In the genomic region with DNA sequence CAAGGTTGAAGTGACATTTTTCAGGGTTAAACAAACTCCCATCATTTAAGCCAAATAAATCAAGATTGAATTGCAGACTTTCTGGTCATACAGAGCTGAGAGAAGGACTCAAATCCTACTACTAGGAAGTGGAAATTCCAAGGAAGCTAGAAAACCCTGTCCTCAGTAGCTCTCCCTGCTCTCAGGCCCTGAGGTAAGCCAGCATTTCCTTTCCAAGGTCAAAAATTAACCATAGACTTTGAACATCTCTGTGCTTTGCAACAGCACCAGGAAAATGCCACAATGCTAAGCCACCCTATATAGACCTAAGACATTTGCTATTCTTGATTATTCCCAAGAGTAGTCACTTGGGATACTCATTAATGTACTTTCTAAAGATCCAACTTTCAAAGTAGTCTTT, we compare ENCODE assay signal across 29 cellular contexts. TPM values are rescaled to one million over a fixed set of nuclear protein-coding genes. Genes with fewer than 3 reads are reported as not detected.
A peak's percentile ranks its signal among the peaks of the same experiment; 100 is the strongest.
DNase-seq lines count a peak whose midpoint lies in the region; ATAC-seq, FAIRE-seq and TF ChIP-seq lines count a peak whose summit lies in the region.
"Had no signal": no experiment of that assay in that cellular context is flagged by ENCODE, and none has a peak within 500 bp of the region (broad histone marks: within the 10 kb centered on the region; RNA-seq: fewer than 3 reads in every experiment).

No MANE protein-coding gene starts in this region.

- ATAC-seq in left colon (peak; percentile 80), pancreas (peak in 3 of 4 donors; percentile 33 to 56 (median 37))
- ATAC-seq in naive thymus-derived CD8-positive, alpha-beta T cell, result no peak

- no peak overlapping the region for H3K27ac Mint-ChIP-seq in activated naive CD4-positive, alpha-beta T cell treated with anti-CD3 and anti-CD28 coated beads for 36 hours
- H3K27ac Mint-ChIP-seq in naive thymus-derived CD8-positive, alpha-beta T cell, result no peak overlapping the region
- H3K27ac Mint-ChIP-seq: activated CD4-positive, alpha-beta T cell treated with anti-CD3 and anti-CD28 coated beads, Interleukin-2, amount 10 ng/mL, durations not matched to agents 24 days and 14 days had no signal

- H3K9me3 ChIP-seq in ascending aorta (no peaks in the 10 kb centered on the region), pancreas (no peaks in the 10 kb centered on the region)

- CTCF ChIA-PET in activated naive CD4-positive, alpha-beta T cell treated with anti-CD3 and anti-CD28 coated beads for 36 hours (lab: Charles Lee), result interaction anchor here (0.9 to 2.6 kb wide), 2 partner anchors 59 to 61 kb away, joined by 7 read pairs; no protein-coding TSS in a partner anchor

- intact Hi-C loops in ascending aorta (cut with DNase I), result no loop called here
- intact Hi-C loops in left colon (cut with DNase I, micrococcal nuclease), result no loop called here
- intact Hi-C loops in pancreas (cut with DNase I), result no loop called here
- intact Hi-C loops in activated naive CD4-positive, alpha-beta T cell treated with anti-CD3 and anti-CD28 coated beads for 36 hours (cut with micrococcal nuclease), result no loop called here

- H3K9me3 Mint-ChIP-seq in activated naive CD4-positive, alpha-beta T cell treated with anti-CD3 and anti-CD28 coated beads for 36 hours, result no peaks in the 10 kb centered on the region
- no peaks in the 10 kb centered on the region for H3K9me3 Mint-ChIP-seq in naive thymus-derived CD8-positive, alpha-beta T cell
- H3K9me3 Mint-ChIP-seq: activated CD4-positive, alpha-beta T cell treated with anti-CD3 and anti-CD28 coated beads, Interleukin-2, amount 10 ng/mL, durations not matched to agents 24 days and 14 days; activated T-cell treated with anti-CD3 and anti-CD28 coated beads, Interleukin-2, amount 50 U/mL, for 4 hours; brain; naive B cell; type B pancreatic cell had no signal

- DNase-seq in GM19239 (ENCODE audit: insufficient read length, low spot score), result no peak
- no peak for DNase-seq in ascending aorta (ENCODE audit: low spot score in 2 of 2)
- no peak for DNase-seq in left colon
- no peak for DNase-seq in pancreas
- no peak for DNase-seq in activated naive CD4-positive, alpha-beta T cell treated with anti-CD3 and anti-CD28 coated beads for 36 hours
- no peak for DNase-seq in naive thymus-derived CD8-positive, alpha-beta T cell
- no peak for DNase-seq in NK-92 treated with Interleukin-12 subunit alpha and Interleukin-12 subunit beta, amount 100 ng/mL, for 24 hours (lab: John Stamatoyannopoulos, UW)
- DNase-seq: activated CD4-positive, alpha-beta T cell treated with anti-CD3 and anti-CD28 coated beads, Interleukin-2, amount 10 ng/mL, durations not matched to agents 24 days and 14 days; activated naive CD4-positive, alpha-beta T cell; activated T-cell treated with anti-CD3 and anti-CD28 coated beads, Interleukin-2, amount 50 U/mL, for 4 hours; DND-41; glutamatergic neuron; islet precursor cell; mesendoderm; MV-4-11; naive B cell; NCI-H1436 treated with DMSO at 0.1 percent for 48 hours; NCI-H2107; NCI-H82; OCI-M1; retina; SHP77 treated with DMSO at 0.1 percent for 48 hours; stimulated activated CD4-positive, alpha-beta T cell treated with anti-CD3 and anti-CD28 coated beads, Interleukin-2, amount 100 ng/mL, for 24 hours; T-helper 9 cell had no signal

- POLR2A ChIA-PET in naive thymus-derived CD8-positive, alpha-beta T cell (lab: Charles Lee), result no interaction called here

- no peaks in the 10 kb centered on the region for H3K27me3 Mint-ChIP-seq in activated naive CD4-positive, alpha-beta T cell treated with anti-CD3 and anti-CD28 coated beads for 36 hours (ENCODE audit: low read depth)
- H3K27me3 Mint-ChIP-seq in naive thymus-derived CD8-positive, alpha-beta T cell, result no peaks in the 10 kb centered on the region
- H3K27me3 Mint-ChIP-seq: activated CD4-positive, alpha-beta T cell treated with anti-CD3 and anti-CD28 coated beads, Interleukin-2, amount 10 ng/mL, durations not matched to agents 24 days and 14 days; brain; naive B cell; type B pancreatic cell had no signal

- no peak overlapping the region for H3K4me3 Mint-ChIP-seq in activated naive CD4-positive, alpha-beta T cell treated with anti-CD3 and anti-CD28 coated beads for 36 hours
- no peak overlapping the region for H3K4me3 Mint-ChIP-seq in naive thymus-derived CD8-positive, alpha-beta T cell
- H3K4me3 Mint-ChIP-seq: activated CD4-positive, alpha-beta T cell treated with anti-CD3 and anti-CD28 coated beads, Interleukin-2, amount 10 ng/mL, durations not matched to agents 24 days and 14 days; activated T-cell treated with anti-CD3 and anti-CD28 coated beads, Interleukin-2, amount 50 U/mL, for 4 hours; naive B cell; type B pancreatic cell had no signal

- H3K36me3 Mint-ChIP-seq in activated naive CD4-positive, alpha-beta T cell treated with anti-CD3 and anti-CD28 coated beads for 36 hours (ENCODE audit: low read depth), result no peaks in the 10 kb centered on the region
- H3K36me3 Mint-ChIP-seq in naive thymus-derived CD8-positive, alpha-beta T cell, result no peaks in the 10 kb centered on the region
- H3K36me3 Mint-ChIP-seq: brain, naive B cell, type B pancreatic cell had no signal

- peaks cover 54% of the 10 kb centered on the region for H3K4me1 Mint-ChIP-seq in activated naive CD4-positive, alpha-beta T cell treated with anti-CD3 and anti-CD28 coated beads for 36 hours (ENCODE audit: low read depth)
- peaks cover 15 to 51% (median 36%) of the 10 kb centered on the region in 4 donors for H3K4me1 Mint-ChIP-seq in naive thymus-derived CD8-positive, alpha-beta T cell

- H3K36me3 ChIP-seq in ascending aorta (no peaks in the 10 kb centered on the region), pancreas (no peaks in the 10 kb centered on the region)

- H3K27ac ChIP-seq in ascending aorta (peak overlapping the region; percentile 16 to 35), pancreas (no peak overlapping the region)
- H3K27ac ChIP-seq: C4-2B, VCaP had no signal

- H3K4me1 ChIP-seq in ascending aorta (peaks cover 2 to 30% of the 10 kb centered on the region in 2 donors), pancreas (peaks cover 0 to 19% (median 17%) of the 10 kb centered on the region in 3 donors)

- FAIRE-seq in GM19239 (lab: Jason Lieb, UNC), result peak; percentile 72
- no peak for FAIRE-seq in pancreas (lab: Jason Lieb, UNC)
- FAIRE-seq: GM18507 had no signal

- TF ChIP-seq CTCF in ascending aorta (IDR thresholded peaks at IDR 0.05), result no peak
- TF ChIP-seq CTCF in pancreas (IDR thresholded peaks at IDR 0.05), result no peak

- no peaks in the 10 kb centered on the region for H3K27me3 ChIP-seq in ascending aorta
- no peaks in the 10 kb centered on the region for H3K27me3 ChIP-seq in pancreas

- H3K4me3 ChIP-seq in ascending aorta, result no peak overlapping the region
- no peak overlapping the region for H3K4me3 ChIP-seq in pancreas

RNA-seq across cellular contexts. Expression of gene LUZP1, which starts 45.1 kb away (rescaled TPM):
- total RNA-seq in ascending aorta (18.0 TPM), left colon (10 to 100 TPM; 43.7 to 57.8 TPM), pancreas (10 to 100 TPM in 2 of 6 donors, 1 to 10 TPM in 4; 5.2 to 15.2 (median 7.0) TPM)
- polyA plus RNA-seq in pancreas, result 1 to 10 TPM; 1.7 to 2.7 TPM
- 10 to 100 TPM; 12.6 to 13.7 TPM for total RNA-seq in activated naive CD4-positive, alpha-beta T cell treated with anti-CD3 and anti-CD28 coated beads for 36 hours
- total RNA-seq in naive thymus-derived CD8-positive, alpha-beta T cell, result 10 to 100 TPM; 14.4 to 16.8 TPM
- polyA plus RNA-seq in naive thymus-derived CD8-positive, alpha-beta T cell, result 10 to 100 TPM in 2 of 3 donors, 1 to 10 TPM in 1; 8.1 to 12.2 (median 10.2) TPM

Comparison
In these comparisons a context has a peak if more than half of its experiments do, and no peak if none do; other contexts are left out.
1. H3K27ac ChIP-seq: peak in ascending aorta (2 of 2); none in pancreas (0 of 4).
2. ATAC-seq: peak in left colon (single experiment) and pancreas (3 of 4); none in naive thymus-derived CD8-positive, alpha-beta T cell (0 of 2).